ENCODE assay signal across 8 cellular contexts in genomic region chr7:101216001-101216859, GRCh38.
DNase-seq lines count a peak whose midpoint lies in the region; ATAC-seq and TF ChIP-seq lines count a peak whose summit lies in the region.

No MANE protein-coding gene starts in this region.

- peak overlapping the region; percentile 72; the same call in 1 of the 2 replicates for H3K9ac ChIP-seq in KMS-11
- H3K9ac ChIP-seq in mucosa of rectum (ENCODE audit: low read depth in 1 of 2, low read length in 2 of 2): peak overlapping the region; percentile 74 to 83

- peak overlapping the region; percentile 79 for H3K4me2 ChIP-seq in KMS-11

- DNase-seq in CD1c-positive myeloid dendritic cell (ENCODE audit: extremely low spot score) (peak; percentile 46), cardiac fibroblast (ENCODE audit: low read depth in 2 of 2) (peak; percentile 29 to 36), SKM-1 treated with dmso at 0.1 percent for 144 hours (lab: John Stamatoyannopoulos, UW; ENCODE audit: unreplicated experiment) (no peak), HuH-7.5 (ENCODE audit: low spot score) (no peak)

- H3K36me3 ChIP-seq in KMS-11 (ENCODE audit: insufficient read depth): no peaks in the 10 kb centered on the region
- peaks cover 16 to 17% of the 10 kb centered on the region in 2 donors for H3K36me3 ChIP-seq in mucosa of rectum (ENCODE audit: control insufficient read depth in 2 of 2, insufficient read depth in 2 of 2, low read length in 2 of 2)

- TF ChIP-seq CTCF in KMS-11 (conservative IDR thresholded peaks at IDR 0.05; ENCODE audit: low read depth, low read length) (no peak), cardiac fibroblast (IDR thresholded peaks at IDR 0.05; ENCODE audit: low read depth, low read length) (no peak)

- H3K27ac ChIP-seq in KMS-11 (0 out of 2 replicates have a peak overlapping the region, but pooled peaks have one; percentile 76), mucosa of rectum (ENCODE audit: low read depth in 2 of 2, low read length in 2 of 2) (peak overlapping the region; percentile 97 to 99)

- H3K4me3 ChIP-seq in KMS-11 (IDR thresholded peaks at IDR 0.05; ENCODE audit: insufficient read depth, low read depth, low read length) (peak overlapping the region; percentile 62), cardiac fibroblast (replicated peaks in 1 of 2; ENCODE audit: low read depth in 2 of 2, low read length in 2 of 2) (peak overlapping the region; percentile 79 to 87), mucosa of rectum (ENCODE audit: low read length in 2 of 2) (peak overlapping the region; percentile 92 to 99)

- H3K27me3 ChIP-seq in KMS-11 (ENCODE audit: insufficient read depth, low read depth): no peaks in the 10 kb centered on the region
- no peaks in the 10 kb centered on the region for H3K27me3 ChIP-seq in mucosa of rectum (ENCODE audit: control insufficient read depth in 2 of 2, insufficient read depth in 2 of 2, low read length in 2 of 2)

- no peaks in the 10 kb centered on the region for H3K9me3 ChIP-seq in mucosa of rectum (ENCODE audit: control insufficient read depth in 2 of 2, low read length in 2 of 2)

- no peaks in the 10 kb centered on the region for H4K20me1 ChIP-seq in KMS-11 (ENCODE audit: insufficient read depth)

- H3K4me1 ChIP-seq in KMS-11 (ENCODE audit: low read depth, poor library complexity, severe bottlenecking) (peaks cover 15% of the 10 kb centered on the region), mucosa of rectum (ENCODE audit: control insufficient read depth in 2 of 2, insufficient read depth in 2 of 2, low read length in 2 of 2) (peaks cover 23 to 24% of the 10 kb centered on the region in 2 donors)

- H2AFZ ChIP-seq in KMS-11 (ENCODE audit: low read depth): peak overlapping the region; percentile 87

- ATAC-seq in GM18861 (IDR thresholded peaks at IDR 0.05; ENCODE audit: unreplicated experiment) (no peak), HG03521 (IDR thresholded peaks at IDR 0.05; ENCODE audit: unreplicated experiment) (no peak)

- H3K79me2 ChIP-seq in KMS-11 (ENCODE audit: insufficient read depth, low read depth): peaks cover 9% of the 10 kb centered on the region; the same call in 1 of the 2 replicates

Comparison
In these comparisons a context has a peak if more than half of its experiments do, and no peak if none do; other contexts are left out.
1. DNase-seq: peak in CD1c-positive myeloid dendritic cell (single experiment) and cardiac fibroblast (2 of 2); none in SKM-1 treated with dmso at 0.1 percent for 144 hours (single experiment) and HuH-7.5 (single experiment).
2. Peak in every context shown above with its lines, with median percentiles within 50 percentile points of each other: H3K4me3 ChIP-seq.